1 cellular context compared by ENCODE assay signal in the genomic region with DNA sequence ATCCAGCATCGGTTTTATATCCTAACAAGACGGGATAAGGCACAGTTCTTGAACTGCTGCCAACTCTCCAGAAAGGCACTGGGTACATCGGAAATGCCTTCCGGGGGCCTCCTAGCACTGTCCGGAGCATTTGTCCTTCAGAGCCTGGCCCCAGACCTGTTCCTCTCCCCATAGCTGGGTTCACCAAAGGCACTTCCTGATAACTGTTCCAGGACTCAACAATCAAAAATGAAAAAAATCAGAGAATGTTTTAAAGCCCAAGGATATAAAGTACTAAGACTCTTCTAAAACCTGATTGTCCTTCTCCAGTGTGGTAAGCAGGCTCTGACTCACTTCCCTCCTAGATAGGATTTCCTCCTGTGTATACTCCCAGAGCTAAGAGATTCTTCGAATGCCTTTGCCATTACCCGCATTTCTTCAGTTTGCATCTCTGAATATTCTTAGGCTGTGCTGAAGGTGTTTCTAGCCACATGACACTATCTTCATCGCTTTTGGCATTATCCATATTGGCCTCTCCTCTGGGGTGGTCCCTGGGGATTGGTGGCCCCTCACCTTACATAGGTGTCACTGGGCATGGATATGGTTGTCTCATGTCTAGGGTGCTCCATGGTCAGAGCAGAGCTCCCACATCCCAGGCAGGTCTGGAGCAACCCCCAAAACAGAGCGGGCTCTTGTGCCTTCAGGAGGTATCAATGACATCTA.
TF ChIP-seq lines count a peak whose summit lies in the region.

No MANE protein-coding gene starts in this region.

TF ChIP-seq in IMR-90, 13 proteins besides CTCF, POLR2A, EP300 and RAD21 (continued from another document):
- TF ChIP-seq, protein P1, sequence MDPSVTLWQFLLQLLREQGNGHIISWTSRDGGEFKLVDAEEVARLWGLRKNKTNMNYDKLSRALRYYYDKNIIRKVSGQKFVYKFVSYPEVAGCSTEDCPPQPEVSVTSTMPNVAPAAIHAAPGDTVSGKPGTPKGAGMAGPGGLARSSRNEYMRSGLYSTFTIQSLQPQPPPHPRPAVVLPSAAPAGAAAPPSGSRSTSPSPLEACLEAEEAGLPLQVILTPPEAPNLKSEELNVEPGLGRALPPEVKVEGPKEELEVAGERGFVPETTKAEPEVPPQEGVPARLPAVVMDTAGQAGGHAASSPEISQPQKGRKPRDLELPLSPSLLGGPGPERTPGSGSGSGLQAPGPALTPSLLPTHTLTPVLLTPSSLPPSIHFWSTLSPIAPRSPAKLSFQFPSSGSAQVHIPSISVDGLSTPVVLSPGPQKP (IDR thresholded peaks at IDR 0.05; ENCODE audit: borderline replicate concordance, low read depth, low read length): no peak
- TF ChIP-seq BHLHE40 (IDR thresholded peaks at IDR 0.05; ENCODE audit: low read depth, low read length) (no peak), RCOR1 (IDR thresholded peaks at IDR 0.05; ENCODE audit: insufficient replicate concordance, low read length) (no peak), CEBPB (IDR thresholded peaks at IDR 0.05; ENCODE audit: low read depth, low read length) (peak; percentile 62; the same call in 1 of the 2 replicates), FOS (IDR thresholded peaks at IDR 0.05; ENCODE audit: low read depth, low read length) (peak; percentile 74; the same call in 1 of the 2 replicates)
